1 cellular context compared by ENCODE assay signal in the genomic region with DNA sequence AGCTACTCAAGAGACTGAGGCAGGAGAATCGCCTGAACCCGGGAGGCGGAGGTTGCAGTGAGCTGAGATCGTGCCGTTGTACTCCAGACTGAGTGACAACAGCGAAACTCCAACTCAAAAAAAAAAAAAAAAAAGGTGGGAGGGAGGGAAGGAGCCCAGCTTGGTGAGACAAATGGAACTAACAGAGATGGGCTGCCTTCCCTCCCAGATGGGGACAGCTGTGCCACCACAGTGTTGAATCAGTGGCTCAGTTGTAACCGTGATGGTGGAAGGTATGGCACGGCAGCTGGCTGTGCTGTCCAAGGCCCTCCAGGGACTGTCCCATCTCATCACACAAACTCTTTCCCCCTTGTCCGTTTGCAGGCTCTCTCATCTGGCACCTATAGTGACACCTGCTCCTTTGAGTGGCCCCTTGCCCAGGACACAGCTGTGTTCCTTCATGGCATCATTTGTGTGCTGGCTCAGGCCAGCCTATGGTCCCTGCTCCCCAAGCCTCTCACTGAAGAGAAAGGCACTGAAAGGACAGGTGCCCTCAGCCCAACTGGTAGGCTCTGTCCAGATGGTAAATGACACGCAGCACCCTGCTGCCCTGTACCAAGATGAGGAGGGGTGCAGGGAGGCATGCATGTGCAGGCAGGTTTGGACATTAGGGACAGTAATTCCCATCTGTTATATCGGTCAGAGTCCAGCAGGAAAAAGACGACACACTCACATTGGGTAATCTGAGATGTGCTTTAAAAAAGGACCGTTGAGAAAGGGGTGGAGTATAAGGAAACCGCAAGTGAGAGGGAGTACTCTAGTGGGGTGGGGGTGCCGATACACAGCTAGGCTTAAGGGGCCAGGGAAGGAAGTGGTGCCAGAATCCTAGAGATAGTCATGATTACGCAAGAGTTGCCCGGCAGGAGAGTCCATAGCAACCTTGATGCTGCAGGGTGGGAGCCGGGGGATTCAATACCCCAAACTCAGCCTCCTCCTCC.
TF ChIP-seq lines count a peak whose summit lies in the region.

No MANE protein-coding gene starts in this region.

TF ChIP-seq in K562, 482 proteins besides CTCF, POLR2A, EP300 and RAD21 (continues in another document):
- peak; percentile 68 for TF ChIP-seq POLR2B (IDR thresholded peaks at IDR 0.05; ENCODE audit: low read depth, partially characterized antibody)
- TF ChIP-seq ARID1B (IDR thresholded peaks at IDR 0.05): peak; percentile 88
- no peak for TF ChIP-seq DNMT1 (IDR thresholded peaks at IDR 0.05)
- TF ChIP-seq FOXA3 (CRISPR knock-in tag; conservative IDR thresholded peaks at IDR 0.05 in 1 of 2, IDR thresholded peaks at IDR 0.05 in 1 of 2): peak in 1 of 2 experiments; percentile 54; a peak in 1 of 4 replicates
- 0 out of 2 replicates have a peak, but pooled peaks have one; percentile 45 for TF ChIP-seq NFRKB (IDR thresholded peaks at IDR 0.05; ENCODE audit: low read depth)
- no peak for TF ChIP-seq MED1 (CRISPR knock-in tag; IDR thresholded peaks at IDR 0.05; ENCODE audit: borderline replicate concordance)
- TF ChIP-seq, protein P1, sequence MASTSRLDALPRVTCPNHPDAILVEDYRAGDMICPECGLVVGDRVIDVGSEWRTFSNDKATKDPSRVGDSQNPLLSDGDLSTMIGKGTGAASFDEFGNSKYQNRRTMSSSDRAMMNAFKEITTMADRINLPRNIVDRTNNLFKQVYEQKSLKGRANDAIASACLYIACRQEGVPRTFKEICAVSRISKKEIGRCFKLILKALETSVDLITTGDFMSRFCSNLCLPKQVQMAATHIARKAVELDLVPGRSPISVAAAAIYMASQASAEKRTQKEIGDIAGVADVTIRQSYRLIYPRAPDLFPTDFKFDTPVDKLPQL (IDR thresholded peaks at IDR 0.05; ENCODE audit: extremely low read depth, insufficient read length): no peak
- peak; percentile 18; the same call in 1 of the 2 replicates for TF ChIP-seq BACH1 (tag; IDR thresholded peaks at IDR 0.05)
- TF ChIP-seq JUND (IDR thresholded peaks at IDR 0.05; ENCODE audit: borderline replicate concordance, low read depth, low read length): peak; percentile 82
- TF ChIP-seq JUND (tag; IDR thresholded peaks at IDR 0.05; ENCODE audit: borderline replicate concordance, low read depth, low read length): peak; percentile 45; the same call in 1 of the 3 replicates
- TF ChIP-seq, protein P2, sequence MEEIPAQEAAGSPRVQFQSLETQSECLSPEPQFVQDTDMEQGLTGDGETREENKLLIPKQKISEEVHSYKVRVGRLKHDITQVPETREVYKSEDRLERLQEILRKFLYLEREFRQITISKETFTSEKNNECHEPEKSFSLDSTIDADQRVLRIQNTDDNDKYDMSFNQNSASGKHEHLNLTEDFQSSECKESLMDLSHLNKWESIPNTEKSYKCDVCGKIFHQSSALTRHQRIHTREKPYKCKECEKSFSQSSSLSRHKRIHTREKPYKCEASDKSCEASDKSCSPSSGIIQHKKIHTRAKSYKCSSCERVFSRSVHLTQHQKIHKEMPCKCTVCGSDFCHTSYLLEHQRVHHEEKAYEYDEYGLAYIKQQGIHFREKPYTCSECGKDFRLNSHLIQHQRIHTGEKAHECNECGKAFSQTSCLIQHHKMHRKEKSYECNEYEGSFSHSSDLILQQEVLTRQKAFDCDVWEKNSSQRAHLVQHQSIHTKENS (CRISPR knock-in tag; IDR thresholded peaks at IDR 0.05): peak; percentile 72; the same call in 1 of the 2 replicates
- peak; percentile 69 for TF ChIP-seq ZNF311 (CRISPR knock-in tag; IDR thresholded peaks at IDR 0.05)
- no peak for TF ChIP-seq FOXJ3 (CRISPR knock-in tag; IDR thresholded peaks at IDR 0.05)
- no peak for TF ChIP-seq ZNF354B (CRISPR knock-in tag; IDR thresholded peaks at IDR 0.05)
- 0 out of 4 replicates have a peak, but pooled peaks of 1 of the 2 experiments have one; percentile 28 for TF ChIP-seq SRF (CRISPR knock-in tag; IDR thresholded peaks at IDR 0.05)
- TF ChIP-seq BRD4 (IDR thresholded peaks at IDR 0.05): peak; percentile 72; the same call in 1 of the 2 replicates
- TF ChIP-seq, protein P3, sequence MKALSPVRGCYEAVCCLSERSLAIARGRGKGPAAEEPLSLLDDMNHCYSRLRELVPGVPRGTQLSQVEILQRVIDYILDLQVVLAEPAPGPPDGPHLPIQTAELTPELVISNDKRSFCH (CRISPR knock-in tag; IDR thresholded peaks at IDR 0.05): no peak
- TF ChIP-seq, protein P3 (tag; IDR thresholded peaks at IDR 0.05): peak; percentile 62
- TF ChIP-seq PHF8 (IDR thresholded peaks at IDR 0.05; ENCODE audit: borderline replicate concordance, low read length): no peak
- peak; percentile 48; the same call in 1 of the 2 replicates for TF ChIP-seq STAT5A (IDR thresholded peaks at IDR 0.05; ENCODE audit: borderline replicate concordance, low read length)
- TF ChIP-seq, protein P4, sequence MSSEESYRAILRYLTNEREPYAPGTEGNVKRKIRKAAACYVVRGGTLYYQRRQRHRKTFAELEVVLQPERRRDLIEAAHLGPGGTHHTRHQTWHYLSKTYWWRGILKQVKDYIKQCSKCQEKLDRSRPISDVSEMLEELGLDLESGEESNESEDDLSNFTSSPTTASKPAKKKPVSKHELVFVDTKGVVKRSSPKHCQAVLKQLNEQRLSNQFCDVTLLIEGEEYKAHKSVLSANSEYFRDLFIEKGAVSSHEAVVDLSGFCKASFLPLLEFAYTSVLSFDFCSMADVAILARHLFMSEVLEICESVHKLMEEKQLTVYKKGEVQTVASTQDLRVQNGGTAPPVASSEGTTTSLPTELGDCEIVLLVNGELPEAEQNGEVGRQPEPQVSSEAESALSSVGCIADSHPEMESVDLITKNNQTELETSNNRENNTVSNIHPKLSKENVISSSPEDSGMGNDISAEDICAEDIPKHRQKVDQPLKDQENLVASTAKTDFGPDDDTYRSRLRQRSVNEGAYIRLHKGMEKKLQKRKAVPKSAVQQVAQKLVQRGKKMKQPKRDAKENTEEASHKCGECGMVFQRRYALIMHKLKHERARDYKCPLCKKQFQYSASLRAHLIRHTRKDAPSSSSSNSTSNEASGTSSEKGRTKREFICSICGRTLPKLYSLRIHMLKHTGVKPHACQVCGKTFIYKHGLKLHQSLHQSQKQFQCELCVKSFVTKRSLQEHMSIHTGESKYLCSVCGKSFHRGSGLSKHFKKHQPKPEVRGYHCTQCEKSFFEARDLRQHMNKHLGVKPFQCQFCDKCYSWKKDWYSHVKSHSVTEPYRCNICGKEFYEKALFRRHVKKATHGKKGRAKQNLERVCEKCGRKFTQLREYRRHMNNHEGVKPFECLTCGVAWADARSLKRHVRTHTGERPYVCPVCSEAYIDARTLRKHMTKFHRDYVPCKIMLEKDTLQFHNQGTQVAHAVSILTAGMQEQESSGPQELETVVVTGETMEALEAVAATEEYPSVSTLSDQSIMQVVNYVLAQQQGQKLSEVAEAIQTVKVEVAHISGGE (CRISPR knock-in tag; IDR thresholded peaks at IDR 0.05): peak in 1 of 3 experiments; percentile 61; a peak in 2 of 6 replicates
- TF ChIP-seq SOX6 (IDR thresholded peaks at IDR 0.05): peak; percentile 76
- TF ChIP-seq CEBPB (tag; IDR thresholded peaks at IDR 0.05): peak; percentile 100
- TF ChIP-seq HDAC2 (IDR thresholded peaks at IDR 0.05): peak; percentile 15; the same call in 1 of the 2 replicates
- peak; percentile 43 for TF ChIP-seq NEUROD1 (IDR thresholded peaks at IDR 0.05; ENCODE audit: borderline replicate concordance, low read depth, low read length, partially characterized antibody)
- TF ChIP-seq ZNF830 (CRISPR knock-in tag; IDR thresholded peaks at IDR 0.05): peak; percentile 59; the same call in 1 of the 2 replicates
- no peak for TF ChIP-seq YY1 (IDR thresholded peaks at IDR 0.05; ENCODE audit: borderline replicate concordance in 1 of 3, control insufficient read depth in 1 of 3, extremely low read depth in 1 of 3, insufficient read depth in 3 of 3, insufficient read length in 1 of 3, insufficient replicate concordance in 2 of 3, low read depth in 1 of 3, low read length in 2 of 3)
- peak; percentile 73; the same call in 1 of the 2 replicates for TF ChIP-seq KLF16 (IDR thresholded peaks at IDR 0.05)
- peak in 1 of 2 experiments; percentile 30; a peak in 1 of 4 replicates for TF ChIP-seq NONO (IDR thresholded peaks at IDR 0.05; ENCODE audit: low read depth in 2 of 2, low read length in 1 of 2)
- peak; percentile 80 for TF ChIP-seq SMARCE1 (IDR thresholded peaks at IDR 0.05)
- peak; percentile 63; the same call in 1 of the 2 replicates for TF ChIP-seq ZNF197 (CRISPR knock-in tag; IDR thresholded peaks at IDR 0.05; ENCODE audit: low read depth)
- peak; percentile 75; the same call in 1 of the 2 replicates for TF ChIP-seq CTBP1 (IDR thresholded peaks at IDR 0.05; ENCODE audit: borderline replicate concordance)
- TF ChIP-seq, protein P5, sequence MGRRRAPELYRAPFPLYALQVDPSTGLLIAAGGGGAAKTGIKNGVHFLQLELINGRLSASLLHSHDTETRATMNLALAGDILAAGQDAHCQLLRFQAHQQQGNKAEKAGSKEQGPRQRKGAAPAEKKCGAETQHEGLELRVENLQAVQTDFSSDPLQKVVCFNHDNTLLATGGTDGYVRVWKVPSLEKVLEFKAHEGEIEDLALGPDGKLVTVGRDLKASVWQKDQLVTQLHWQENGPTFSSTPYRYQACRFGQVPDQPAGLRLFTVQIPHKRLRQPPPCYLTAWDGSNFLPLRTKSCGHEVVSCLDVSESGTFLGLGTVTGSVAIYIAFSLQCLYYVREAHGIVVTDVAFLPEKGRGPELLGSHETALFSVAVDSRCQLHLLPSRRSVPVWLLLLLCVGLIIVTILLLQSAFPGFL (CRISPR knock-in tag; IDR thresholded peaks at IDR 0.05): no peak
- TF ChIP-seq GABPB1 (CRISPR knock-in tag; IDR thresholded peaks at IDR 0.05): 0 out of 2 replicates have a peak, but pooled peaks have one; percentile 22
- no peak for TF ChIP-seq ZFPM2 (CRISPR knock-in tag; IDR thresholded peaks at IDR 0.05)
- TF ChIP-seq ZFP30 (CRISPR knock-in tag; IDR thresholded peaks at IDR 0.05; ENCODE audit: borderline replicate concordance): no peak
- peak; percentile 40 for TF ChIP-seq SMARCB1 (IDR thresholded peaks at IDR 0.05; ENCODE audit: insufficient read length, low read depth)
- peak; percentile 95; the same call in 1 of the 2 replicates for TF ChIP-seq ESRRA (IDR thresholded peaks at IDR 0.05; ENCODE audit: borderline replicate concordance, low read depth)
- TF ChIP-seq, protein P6, sequence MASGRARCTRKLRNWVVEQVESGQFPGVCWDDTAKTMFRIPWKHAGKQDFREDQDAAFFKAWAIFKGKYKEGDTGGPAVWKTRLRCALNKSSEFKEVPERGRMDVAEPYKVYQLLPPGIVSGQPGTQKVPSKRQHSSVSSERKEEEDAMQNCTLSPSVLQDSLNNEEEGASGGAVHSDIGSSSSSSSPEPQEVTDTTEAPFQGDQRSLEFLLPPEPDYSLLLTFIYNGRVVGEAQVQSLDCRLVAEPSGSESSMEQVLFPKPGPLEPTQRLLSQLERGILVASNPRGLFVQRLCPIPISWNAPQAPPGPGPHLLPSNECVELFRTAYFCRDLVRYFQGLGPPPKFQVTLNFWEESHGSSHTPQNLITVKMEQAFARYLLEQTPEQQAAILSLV (tag; IDR thresholded peaks at IDR 0.05): peak; percentile 97
- TF ChIP-seq TCF3 (CRISPR knock-in tag; IDR thresholded peaks at IDR 0.05): peak; percentile 75
- TF ChIP-seq, protein P7, sequence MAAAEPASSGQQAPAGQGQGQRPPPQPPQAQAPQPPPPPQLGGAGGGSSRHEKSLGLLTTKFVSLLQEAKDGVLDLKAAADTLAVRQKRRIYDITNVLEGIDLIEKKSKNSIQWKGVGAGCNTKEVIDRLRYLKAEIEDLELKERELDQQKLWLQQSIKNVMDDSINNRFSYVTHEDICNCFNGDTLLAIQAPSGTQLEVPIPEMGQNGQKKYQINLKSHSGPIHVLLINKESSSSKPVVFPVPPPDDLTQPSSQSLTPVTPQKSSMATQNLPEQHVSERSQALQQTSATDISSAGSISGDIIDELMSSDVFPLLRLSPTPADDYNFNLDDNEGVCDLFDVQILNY (CRISPR knock-in tag; IDR thresholded peaks at IDR 0.05): no peak
- TF ChIP-seq DACH1 (IDR thresholded peaks at IDR 0.05; ENCODE audit: partially characterized antibody): peak; percentile 82
- TF ChIP-seq, protein P8, sequence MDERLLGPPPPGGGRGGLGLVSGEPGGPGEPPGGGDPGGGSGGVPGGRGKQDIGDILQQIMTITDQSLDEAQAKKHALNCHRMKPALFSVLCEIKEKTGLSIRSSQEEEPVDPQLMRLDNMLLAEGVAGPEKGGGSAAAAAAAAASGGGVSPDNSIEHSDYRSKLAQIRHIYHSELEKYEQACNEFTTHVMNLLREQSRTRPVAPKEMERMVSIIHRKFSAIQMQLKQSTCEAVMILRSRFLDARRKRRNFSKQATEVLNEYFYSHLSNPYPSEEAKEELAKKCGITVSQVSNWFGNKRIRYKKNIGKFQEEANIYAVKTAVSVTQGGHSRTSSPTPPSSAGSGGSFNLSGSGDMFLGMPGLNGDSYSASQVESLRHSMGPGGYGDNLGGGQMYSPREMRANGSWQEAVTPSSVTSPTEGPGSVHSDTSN (CRISPR knock-in tag; IDR thresholded peaks at IDR 0.05; ENCODE audit: low read depth): no peak
- TF ChIP-seq, protein P8 (tag; conservative IDR thresholded peaks at IDR 0.05; ENCODE audit: low read depth): 0 out of 2 replicates have a peak, but pooled peaks have one; percentile 12
- TF ChIP-seq TOE1 (IDR thresholded peaks at IDR 0.05; ENCODE audit: borderline replicate concordance): 0 out of 2 replicates have a peak, but pooled peaks have one; percentile 67
- no peak for TF ChIP-seq TOE1 (CRISPR knock-in tag; IDR thresholded peaks at IDR 0.05; ENCODE audit: borderline replicate concordance, low read depth)
- peak; percentile 23; the same call in 1 of the 2 replicates for TF ChIP-seq HCFC1 (IDR thresholded peaks at IDR 0.05; ENCODE audit: low read depth, low read length)
- peak; percentile 35; the same call in 1 of the 2 replicates for TF ChIP-seq FOSL1 (tag; conservative IDR thresholded peaks at IDR 0.05)
- TF ChIP-seq RNF2 (IDR thresholded peaks at IDR 0.05): peak; percentile 97; the same call in 1 of the 2 replicates
- TF ChIP-seq FOXP1 (CRISPR knock-in tag; IDR thresholded peaks at IDR 0.05): peak; percentile 68; the same call in 1 of the 2 replicates
- no peak for TF ChIP-seq KDM2B (CRISPR knock-in tag; IDR thresholded peaks at IDR 0.05)
- peak in 1 of 2 experiments; percentile 37; a peak in 2 of 4 replicates for TF ChIP-seq NRF1 (conservative IDR thresholded peaks at IDR 0.05 in 1 of 2, IDR thresholded peaks at IDR 0.05 in 1 of 2)
